ENCODE assay signal across 1 cellular context in the genomic region with DNA sequence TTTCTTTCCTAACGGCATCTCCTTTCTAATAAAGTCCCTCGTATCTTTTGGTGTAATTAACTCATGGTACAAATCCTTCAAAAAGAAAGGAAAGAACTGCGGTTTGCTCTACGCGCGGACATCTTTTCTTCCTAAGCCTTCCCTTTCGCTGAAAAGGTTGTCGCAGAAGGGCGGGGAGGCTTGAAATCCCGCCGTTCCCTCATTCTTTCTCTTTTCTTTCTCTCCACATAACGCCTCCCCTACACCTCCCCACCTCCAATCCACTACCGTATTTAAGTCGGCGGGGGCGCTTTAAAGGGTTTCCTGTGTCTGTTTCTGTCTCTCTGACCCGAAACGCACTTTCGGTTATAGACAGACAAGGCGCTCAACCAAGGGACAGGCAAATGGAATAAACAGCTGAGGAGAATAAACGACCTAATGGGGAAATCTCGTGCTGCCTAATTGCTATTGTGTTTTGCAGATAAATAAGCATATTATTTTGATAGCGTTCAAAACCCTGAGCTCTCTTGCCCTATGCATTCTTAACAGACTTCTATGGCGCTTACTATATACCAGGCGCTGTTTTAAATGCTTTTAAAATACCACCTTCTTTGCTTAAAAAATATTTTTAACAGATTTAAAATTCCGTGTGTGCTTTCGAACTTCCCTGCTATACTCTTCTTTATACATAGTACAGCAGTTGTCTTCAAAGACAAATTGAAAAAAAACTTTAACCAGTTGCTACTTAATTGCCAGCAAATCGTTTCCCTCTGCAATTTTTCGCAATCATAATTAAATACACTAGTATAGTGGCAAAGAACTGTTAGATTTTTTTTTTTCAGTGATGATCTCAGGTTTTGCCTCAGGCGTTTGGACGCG.
TF ChIP-seq lines count a peak whose summit lies in the region.

No MANE protein-coding gene starts in this region.

TF ChIP-seq in HEK293, 187 proteins besides CTCF, POLR2A, EP300 and RAD21 (continued from another document):
- TF ChIP-seq ZNF600 (tag by site-specific recombination; IDR thresholded peaks at IDR 0.05), result peak; percentile 81
- TF ChIP-seq ZNF501 (tag by site-specific recombination; IDR thresholded peaks at IDR 0.05), result no peak
- TF ChIP-seq GLI2 (tag by site-specific recombination; IDR thresholded peaks at IDR 0.05; ENCODE audit: borderline replicate concordance, low read depth), result no peak
- TF ChIP-seq ZNF561 (tag by site-specific recombination; IDR thresholded peaks at IDR 0.05; ENCODE audit: borderline replicate concordance), result peak; percentile 79
- TF ChIP-seq ZBTB48 (tag by site-specific recombination; IDR thresholded peaks at IDR 0.05), result peak; percentile 55; the same call in 1 of the 2 replicates
- 0 out of 2 replicates have a peak, but pooled peaks have one; percentile 7 for TF ChIP-seq TCF7L2 (IDR thresholded peaks at IDR 0.05; ENCODE audit: borderline replicate concordance, low read depth, low read length)
- TF ChIP-seq ZBTB20 (tag by site-specific recombination; IDR thresholded peaks at IDR 0.05), result peak; percentile 77
- peak; percentile 90 for TF ChIP-seq PRDM1 (tag by site-specific recombination; IDR thresholded peaks at IDR 0.05)
- peak; percentile 59 for TF ChIP-seq WT1 (tag by site-specific recombination; IDR thresholded peaks at IDR 0.05)
- peak; percentile 83 for TF ChIP-seq SCRT2 (tag by site-specific recombination; IDR thresholded peaks at IDR 0.05)
- TF ChIP-seq IKZF3 (tag by site-specific recombination; IDR thresholded peaks at IDR 0.05), result peak; percentile 68
